ENCODE assay signal across 10 cellular contexts in the genomic region with DNA sequence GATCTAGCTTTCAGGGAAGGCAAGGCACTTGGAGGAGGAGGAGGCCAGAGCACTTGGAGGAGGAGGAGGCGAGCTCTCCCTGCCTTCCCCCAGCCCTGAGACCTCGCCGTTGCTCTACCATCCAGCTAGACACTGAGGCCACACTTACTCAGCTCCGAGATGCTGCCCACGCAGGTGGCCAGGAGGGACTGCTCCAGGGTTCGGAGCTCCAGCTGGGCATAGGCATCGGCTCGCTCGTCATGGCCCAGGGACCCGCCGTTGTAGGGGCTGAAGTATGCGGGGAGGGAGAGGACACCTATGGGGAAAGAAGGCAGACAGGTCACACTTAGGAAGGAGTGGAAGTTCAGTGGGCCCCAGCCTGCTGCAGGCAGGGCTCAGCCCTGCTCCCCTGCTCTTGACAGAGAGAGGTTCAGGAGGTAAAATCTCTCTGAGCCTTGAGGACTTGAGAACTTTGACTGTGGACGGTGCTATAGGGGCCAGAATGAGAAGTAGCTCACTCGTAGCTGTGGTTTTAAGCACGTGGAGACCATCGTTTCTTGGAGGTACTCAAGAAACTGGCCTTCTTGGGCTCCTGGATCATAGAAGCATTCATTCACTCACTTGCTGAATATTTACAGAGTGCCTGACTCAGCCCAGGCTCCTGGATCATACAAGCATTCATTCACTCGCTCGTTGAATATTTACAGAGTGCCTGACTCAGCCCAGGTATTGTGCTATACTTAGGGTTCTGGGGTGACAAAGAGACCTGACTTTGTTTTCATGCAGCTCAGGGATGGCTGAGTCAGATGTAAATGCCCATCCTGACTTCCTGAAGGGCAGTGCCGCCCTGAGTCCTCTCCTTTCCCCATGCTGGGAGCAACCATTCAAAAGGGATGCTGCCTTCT.
DNase-seq lines count a peak whose midpoint lies in the region; ATAC-seq lines count a peak whose summit lies in the region.
"Had no signal": no experiment of that assay in that cellular context is flagged by ENCODE, and none has a peak within 500 bp of the region (broad histone marks: within the 10 kb centered on the region; RNA-seq: fewer than 3 reads in every experiment).

No MANE protein-coding gene starts in this region.

- WGBS in mesenchymal stem cell = 78% methylated on average over 17 of the region's 19 CpGs

- H3K9ac ChIP-seq in HUES48 (ENCODE audit: low read depth, low read length) = no peak overlapping the region
- no peak overlapping the region for H3K9ac ChIP-seq in mesenchymal stem cell (ENCODE audit: low read length)

- no peak overlapping the region for H2AFZ ChIP-seq in mesenchymal stem cell (ENCODE audit: low read depth, low read length)

- H3K27me3 Mint-ChIP-seq in activated T-helper 17 cell treated with anti-CD3 and anti-CD28 coated beads, Interleukin-2, amount 50 U/mL, for 72 hours = peaks cover 8% of the 10 kb centered on the region

- H3K4me2 ChIP-seq in mesenchymal stem cell (ENCODE audit: low read length, poor library complexity, severe bottlenecking) = no peak overlapping the region

- intact Hi-C loops in sciatic nerve (cut with DNase I) = no loop called here

- H3K18ac ChIP-seq in mesenchymal stem cell (ENCODE audit: low read depth in 1 of 2, low read length in 2 of 2) = no peak overlapping the region

- H2BK15ac ChIP-seq in mesenchymal stem cell (ENCODE audit: low read depth, poor library complexity, severe bottlenecking) = no peak overlapping the region

- ATAC-seq in GM18861 (IDR thresholded peaks at IDR 0.05; ENCODE audit: unreplicated experiment) (peak; percentile 73), GM19467 (IDR thresholded peaks at IDR 0.05; ENCODE audit: unreplicated experiment) (no peak), sciatic nerve (no peak)
- ATAC-seq in activated T-helper 17 cell treated with anti-CD3 and anti-CD28 coated beads, Interleukin-2, amount 50 U/mL, for 72 hours (replicated peaks) = peak; percentile 73

- H2AK5ac ChIP-seq in mesenchymal stem cell (ENCODE audit: low read length, severe bottlenecking) = peak overlapping the region; percentile 42

- DNase-seq in mesenchymal stem cell = no peak
- no peak for DNase-seq in GM19240 (ENCODE audit: insufficient read length, low spot score)
- DNase-seq in activated CD4-positive, alpha-beta T cell treated with anti-CD3 and anti-CD28 coated beads, Interleukin-2, amount 50 U/mL, for 4 hours = no peak
- DNase-seq in sciatic nerve (ENCODE audit: low spot score) = no peak
- DNase-seq: glutamatergic neuron, testis had no signal

- no peak overlapping the region for H4K91ac ChIP-seq in mesenchymal stem cell (ENCODE audit: low read length)

- no peak overlapping the region for H3K4me3 Mint-ChIP-seq in activated T-helper 17 cell treated with anti-CD3 and anti-CD28 coated beads, Interleukin-2, amount 50 U/mL, for 72 hours

- peak overlapping the region; percentile 87 for H3K27ac ChIP-seq in HUES48 (ENCODE audit: low read depth, low read length)
- H3K27ac ChIP-seq in mesenchymal stem cell (ENCODE audit: low read length, poor library complexity, severe bottlenecking) = peak overlapping the region; percentile 55
- H3K27ac ChIP-seq: testis had no signal

- peaks cover 22% of the 10 kb centered on the region for H3K79me1 ChIP-seq in mesenchymal stem cell (replicated peaks; ENCODE audit: low read length, poor library complexity, severe bottlenecking)

- no peak overlapping the region for H2BK12ac ChIP-seq in mesenchymal stem cell (ENCODE audit: low read length in 2 of 2)

- no peak overlapping the region for H2BK5ac ChIP-seq in mesenchymal stem cell (ENCODE audit: low read depth, low read length, poor library complexity, severe bottlenecking)

- H3K4me1 ChIP-seq in HUES48 (ENCODE audit: control insufficient read depth, insufficient read depth, low read length) = peaks cover 25% of the 10 kb centered on the region
- peaks cover 35% of the 10 kb centered on the region for H3K4me1 ChIP-seq in mesenchymal stem cell (ENCODE audit: control insufficient read depth, insufficient read depth, low read depth, low read length)

- H3K4ac ChIP-seq in mesenchymal stem cell (ENCODE audit: low read depth in 1 of 2, low read length in 2 of 2) = no peak overlapping the region

- H3K4me1 Mint-ChIP-seq in activated T-helper 17 cell treated with anti-CD3 and anti-CD28 coated beads, Interleukin-2, amount 50 U/mL, for 72 hours = peaks cover 11% of the 10 kb centered on the region

- no peaks in the 10 kb centered on the region for H3K36me3 ChIP-seq in HUES48 (ENCODE audit: control insufficient read depth, insufficient read depth, low read length)
- peaks cover 0 to 9% of the 10 kb centered on the region in 2 experiments for H3K36me3 ChIP-seq in mesenchymal stem cell (ENCODE audit: control insufficient read depth in 1 of 2, insufficient read depth in 2 of 2, low read depth in 1 of 2, low read length in 2 of 2)

- no peaks in the 10 kb centered on the region for H3K36me3 Mint-ChIP-seq in activated T-helper 17 cell treated with anti-CD3 and anti-CD28 coated beads, Interleukin-2, amount 50 U/mL, for 72 hours (ENCODE audit: low read depth)

- no peak overlapping the region for H3K27ac Mint-ChIP-seq in activated T-helper 17 cell treated with anti-CD3 and anti-CD28 coated beads, Interleukin-2, amount 50 U/mL, for 72 hours

- H4K8ac ChIP-seq in mesenchymal stem cell (ENCODE audit: low read length) = no peak overlapping the region

- no peak overlapping the region for H3K23ac ChIP-seq in mesenchymal stem cell (ENCODE audit: low read length in 2 of 2)

- H2BK120ac ChIP-seq in mesenchymal stem cell (ENCODE audit: low read depth, low read length) = no peak overlapping the region

- no peaks in the 10 kb centered on the region for H3K27me3 ChIP-seq in HUES48 (ENCODE audit: control insufficient read depth, insufficient read depth, low read length)
- H3K27me3 ChIP-seq in mesenchymal stem cell (ENCODE audit: control insufficient read depth in 1 of 2, insufficient read depth in 1 of 2, low read length in 2 of 2) = no peaks in the 10 kb centered on the region
- H3K27me3 ChIP-seq: testis had no signal

- H3K14ac ChIP-seq in mesenchymal stem cell (ENCODE audit: low read length in 2 of 2) = no peak overlapping the region

- H3K4me3 ChIP-seq in HUES48 (ENCODE audit: low read depth, low read length) (no peak overlapping the region), mesenchymal stem cell (ENCODE audit: insufficient read depth in 1 of 2, low read depth in 1 of 2, low read length in 2 of 2) (no peak overlapping the region)
- H3K4me3 ChIP-seq: testis had no signal

- H3K9me3 Mint-ChIP-seq in activated T-helper 17 cell treated with anti-CD3 and anti-CD28 coated beads, Interleukin-2, amount 50 U/mL, for 72 hours = no peaks in the 10 kb centered on the region

- H3K9me3 ChIP-seq in HUES48 (ENCODE audit: control insufficient read depth, insufficient read depth, low read length) (no peaks in the 10 kb centered on the region), mesenchymal stem cell (ENCODE audit: control insufficient read depth, low read length) (no peaks in the 10 kb centered on the region)
- H3K9me3 ChIP-seq: testis had no signal

Comparison
In these comparisons a context has a peak if more than half of its experiments do, and no peak if none do; other contexts are left out.
1. ATAC-seq: peak in GM18861 (single experiment) and activated T-helper 17 cell treated with anti-CD3 and anti-CD28 coated beads, Interleukin-2, amount 50 U/mL, for 72 hours (single experiment); none in GM19467 (single experiment) and sciatic nerve (single experiment).